Comparison of ENCODE assay signal across 30 cellular contexts in genomic region chr14:23572524-23572828, GRCh38. TPM values are rescaled to one million over a fixed set of nuclear protein-coding genes. Genes with fewer than 3 reads are reported as not detected.
A peak's percentile ranks its signal among the peaks of the same experiment; 100 is the strongest.
DNase-seq lines count a peak whose midpoint lies in the region; ATAC-seq and TF ChIP-seq lines count a peak whose summit lies in the region.
"Had no signal": no experiment of that assay in that cellular context is flagged by ENCODE, and none has a peak within 500 bp of the region (broad histone marks: within the 10 kb centered on the region; RNA-seq: fewer than 3 reads in every experiment).

No MANE protein-coding gene starts in this region.

- peaks cover 16% of the 10 kb centered on the region for H3K27me3 ChIP-seq in BLaER1
- peaks cover 53% of the 10 kb centered on the region for H3K27me3 ChIP-seq in osteoblast (ENCODE audit: insufficient read depth, low read length)

- intact Hi-C loops in dendritic cell treated with granulocyte-macrophage colony-stimulating factor and Interleukin-4, amounts not matched to agents 40 ng/mL and 50 ng/mL, for 4 days (cut with micrococcal nuclease), result loop anchor here (5.0 kb wide), 1 partner anchor 520 kb away; the partner anchor contains the start of gene PCK2

- H3K4me3 Mint-ChIP-seq in dendritic cell treated with granulocyte-macrophage colony-stimulating factor and Interleukin-4, amounts not matched to agents 40 ng/mL and 50 ng/mL, for 4 days, result peak overlapping the region; percentile 58
- H3K4me3 Mint-ChIP-seq: activated naive CD8-positive, alpha-beta T cell treated with anti-CD3 and anti-CD28 coated beads for 36 hours; memory B cell had no signal

- DNase-seq in MV-4-11 (lab: John Stamatoyannopoulos, UW) (peak; percentile 38), osteoblast (ENCODE audit: insufficient read length, low spot score, missing footprints) (peak; percentile 72), SK-N-DZ (ENCODE audit: low spot score) (no peak), putamen (ENCODE audit: low spot score) (no peak)
- DNase-seq in activated CD4-positive, alpha-beta T cell treated with anti-CD3 and anti-CD28 coated beads, Interleukin-2, amount 50 U/mL, for 48 hours, result no peak
- DNase-seq: activated CD4-positive, alpha-beta T cell treated with anti-CD3 and anti-CD28 coated beads for 4 hours; activated naive CD8-positive, alpha-beta T cell treated with anti-CD3 and anti-CD28 coated beads for 36 hours; activated T-cell treated with anti-CD3 and anti-CD28 coated beads, Interleukin-2, amount 50 U/mL, for 1 hour; AML-193; effector memory CD4-positive, alpha-beta T cell; immature natural killer cell; MM.1S; NCI-H1930; NCI-H526; nucleus accumbens; PC-9; stimulated activated CD4-positive, alpha-beta T cell treated with anti-CD3 and anti-CD28 coated beads, Interleukin-4, amount 100 ng/mL, for 4 hours had no signal

- peaks cover 4% of the 10 kb centered on the region for H3K36me3 Mint-ChIP-seq in dendritic cell treated with granulocyte-macrophage colony-stimulating factor and Interleukin-4, amounts not matched to agents 40 ng/mL and 50 ng/mL, for 4 days (ENCODE audit: low read depth)
- H3K36me3 Mint-ChIP-seq: activated naive CD8-positive, alpha-beta T cell treated with anti-CD3 and anti-CD28 coated beads for 36 hours; memory B cell had no signal

- no peak for ATAC-seq in HG03469 (IDR thresholded peaks at IDR 0.05; ENCODE audit: unreplicated experiment)
- ATAC-seq: A549, GM12878 had no signal

- H3K36me3 ChIP-seq in BLaER1 (no peaks in the 10 kb centered on the region), osteoblast (ENCODE audit: insufficient read depth, low read length) (no peaks in the 10 kb centered on the region)
- H3K36me3 ChIP-seq: colonic mucosa, prostate gland had no signal

- no peak overlapping the region for H2AFZ ChIP-seq in osteoblast (ENCODE audit: low read length)
- H2AFZ ChIP-seq: PC-9 had no signal

- H3K4me3 ChIP-seq in BLaER1 (no peak overlapping the region), osteoblast (ENCODE audit: insufficient read depth, low read length) (no peak overlapping the region)
- H3K4me3 ChIP-seq: A549, colonic mucosa, GM12878, PC-9, prostate gland had no signal

- H3K9me3 ChIP-seq in BLaER1 (peaks cover 4% of the 10 kb centered on the region; the same call in 1 of the 2 replicates), osteoblast (ENCODE audit: low read depth, low read length) (no peaks in the 10 kb centered on the region)
- H3K9me3 ChIP-seq: A549, colonic mucosa, prostate gland had no signal

- H4K20me1 ChIP-seq in BLaER1 (no peaks in the 10 kb centered on the region), osteoblast (ENCODE audit: insufficient read depth, low read length) (no peaks in the 10 kb centered on the region)

- TF ChIP-seq CTCF in osteoblast (IDR thresholded peaks at IDR 0.05; ENCODE audit: extremely low read depth, low read depth, low read length), result no peak

- peaks cover 55% of the 10 kb centered on the region for H3K4me1 ChIP-seq in BLaER1
- H3K4me1 ChIP-seq in osteoblast (ENCODE audit: insufficient read depth, low read length), result peaks cover 4% of the 10 kb centered on the region
- H3K4me1 ChIP-seq: prostate gland had no signal

- peak overlapping the region; percentile 25 for H3K9ac ChIP-seq in BLaER1
- H3K9ac ChIP-seq: KMS-11 had no signal

- H3K27me3 Mint-ChIP-seq in dendritic cell treated with granulocyte-macrophage colony-stimulating factor and Interleukin-4, amounts not matched to agents 40 ng/mL and 50 ng/mL, for 4 days, result peaks cover 22% of the 10 kb centered on the region

- H3K9me3 Mint-ChIP-seq in dendritic cell treated with granulocyte-macrophage colony-stimulating factor and Interleukin-4, amounts not matched to agents 40 ng/mL and 50 ng/mL, for 4 days, result no peaks in the 10 kb centered on the region
- H3K9me3 Mint-ChIP-seq: activated naive CD8-positive, alpha-beta T cell treated with anti-CD3 and anti-CD28 coated beads for 36 hours; immature natural killer cell; memory B cell had no signal

- peak overlapping the region; percentile 50; the same call in 1 of the 2 replicates for H3K27ac ChIP-seq in BLaER1
- no peak overlapping the region for H3K27ac ChIP-seq in osteoblast (ENCODE audit: low read depth, low read length)
- H3K27ac ChIP-seq: A549, colonic mucosa, epithelial cell of prostate, KMS-11, PC-9, prostate gland, VCaP had no signal

- no peaks in the 10 kb centered on the region for H3K79me2 ChIP-seq in osteoblast (ENCODE audit: insufficient read depth, low read length)

- peak overlapping the region; percentile 95 for H3K27ac Mint-ChIP-seq in dendritic cell treated with granulocyte-macrophage colony-stimulating factor and Interleukin-4, amounts not matched to agents 40 ng/mL and 50 ng/mL, for 4 days
- H3K27ac Mint-ChIP-seq: activated naive CD8-positive, alpha-beta T cell treated with anti-CD3 and anti-CD28 coated beads for 36 hours; immature natural killer cell; memory B cell had no signal

- peaks cover 75% of the 10 kb centered on the region for H3K4me1 Mint-ChIP-seq in dendritic cell treated with granulocyte-macrophage colony-stimulating factor and Interleukin-4, amounts not matched to agents 40 ng/mL and 50 ng/mL, for 4 days (ENCODE audit: low read depth)

- H3K4me2 ChIP-seq in BLaER1 (peak overlapping the region; percentile 74), osteoblast (ENCODE audit: insufficient read depth, low read length) (no peak overlapping the region)
- H3K4me2 ChIP-seq: A549, KMS-11, PC-9 had no signal

RNA-seq across cellular contexts. Expression of gene AP1G2, which starts 4.9 kb away (rescaled TPM):
- 7.7 and 10.9 TPM in 2 replicates for total RNA-seq in osteoblast
- polyA plus RNA-seq in SK-N-DZ (2014; cell fraction: cytosol; rRNA removed), result 16.5 and 29.8 TPM in 2 replicates
- polyA plus RNA-seq in SK-N-DZ (2014; cell fraction: nucleus; rRNA removed), result 352 and 499 TPM in 2 replicates

RNA-seq across cellular contexts. Expression of gene JPH4, which starts 6.1 kb away (rescaled TPM):
- total RNA-seq in osteoblast, result not detected in 2 replicates
- polyA plus RNA-seq in SK-N-DZ (2014; cell fraction: cytosol; rRNA removed), result 22.3 and 34.8 TPM in 2 replicates
- polyA plus RNA-seq in SK-N-DZ (2014; cell fraction: nucleus; rRNA removed), result 32.7 and 37.2 TPM in 2 replicates
- total RNA-seq: glomerular endothelial cell; PC-9; T-helper 2 cell treated with Interferon-gamma antibody and Interleukin-4, amounts not matched to agents 100 ng/mL and 5 ng/mL, for 36 hours had no signal

RNA-seq across cellular contexts. Expression of gene THTPA, which starts 16.4 kb away (rescaled TPM):
- 27.4 and 27.5 TPM in 2 replicates for total RNA-seq in osteoblast
- 28.8 and 33.0 TPM in 2 replicates for polyA plus RNA-seq in SK-N-DZ (2014; cell fraction: cytosol; rRNA removed)
- polyA plus RNA-seq in SK-N-DZ (2014; cell fraction: nucleus; rRNA removed), result 19.2 and 20.1 TPM in 2 replicates

RNA-seq across cellular contexts. Expression of gene ZFHX2, which starts 20.9 kb away (rescaled TPM):
- 0.59 and 0.72 TPM in 2 replicates for total RNA-seq in osteoblast
- polyA plus RNA-seq in SK-N-DZ (2014; cell fraction: cytosol; rRNA removed), result 0.60 and 0.78 TPM in 2 replicates
- polyA plus RNA-seq in SK-N-DZ (2014; cell fraction: nucleus; rRNA removed), result 0.12 and 2.2 TPM in 2 replicates

Comparison
In these comparisons a context has a peak if more than half of its experiments do, and no peak if none do; other contexts are left out.
1. DNase-seq: peak in MV-4-11 (single experiment) and osteoblast (single experiment); none in SK-N-DZ (single experiment), putamen (single experiment) and activated CD4-positive, alpha-beta T cell treated with anti-CD3 and anti-CD28 coated beads, Interleukin-2, amount 50 U/mL, for 48 hours (0 of 2).